Comparison of ENCODE assay signal across 8 cellular contexts in the genomic region with DNA sequence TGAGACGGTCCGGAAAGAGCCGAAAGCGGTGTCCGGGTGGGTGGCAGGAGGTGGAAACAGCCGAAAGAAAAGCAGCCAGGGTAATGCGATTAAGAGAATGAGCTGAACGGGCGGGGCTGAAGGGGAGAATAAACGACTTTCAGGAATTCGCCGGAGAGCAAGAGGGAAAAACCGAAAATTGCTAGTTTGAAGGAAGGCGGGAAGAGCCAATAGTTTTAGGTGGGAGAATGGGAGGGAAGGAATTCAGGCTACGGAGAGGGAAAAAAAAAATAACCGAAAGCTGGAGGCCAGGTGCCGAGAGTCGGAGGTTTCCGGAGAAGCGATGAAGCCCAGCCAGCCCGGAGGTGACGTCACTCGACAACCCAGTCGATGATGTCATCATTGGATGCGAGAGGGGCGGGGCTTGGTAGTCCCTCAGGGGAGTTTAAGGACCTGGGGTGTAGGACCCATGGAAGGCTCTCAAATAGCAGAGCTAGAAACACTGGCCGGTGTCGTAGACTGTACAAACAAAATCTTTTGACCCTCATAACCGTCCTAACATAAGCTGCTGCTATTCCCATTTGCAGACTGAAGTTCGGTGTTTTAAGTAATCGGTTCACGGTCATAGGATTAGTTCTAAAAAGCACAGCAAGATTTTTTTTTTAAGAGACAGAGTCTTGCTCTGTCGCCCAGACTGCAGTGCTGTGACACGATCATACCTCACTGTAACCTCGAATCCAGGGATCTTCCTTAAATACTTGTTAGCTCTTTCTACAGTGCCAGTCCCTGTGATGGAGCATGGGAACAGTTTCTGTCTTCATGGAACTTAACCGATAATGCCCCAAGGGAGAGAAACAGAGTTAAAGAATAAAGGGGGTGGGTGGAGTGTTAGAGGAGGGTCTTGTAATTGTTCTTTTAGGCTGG. TPM values are rescaled to one million over a fixed set of nuclear protein-coding genes. Genes with fewer than 3 reads are reported as not detected.
DNase-seq lines count a peak whose midpoint lies in the region; ATAC-seq lines count a peak whose summit lies in the region.

A gene (minus strand): TSS at position 331 of the 903 bp plus-strand sequence. CDS start 1,192 bp downstream, outside the sequence.

- DNase-seq in NCI-H774 (lab: John Stamatoyannopoulos, UW) (peak; percentile 94), dedifferentiated amniotic fluid mesenchymal stem cell (ENCODE audit: extremely low spot score) (peak; percentile 95), left colon (peak; percentile 94 to 97)
- peak; percentile 93 to 97 for DNase-seq in activated CD4-positive, alpha-beta T cell treated with anti-CD3 and anti-CD28 coated beads, Interleukin-2, amount 50 U/mL, for 24 hours (ENCODE audit: low read depth in 1 of 2, low spot score in 1 of 2)
- DNase-seq in stimulated activated CD4-positive, alpha-beta T cell treated with anti-CD3 and anti-CD28 coated beads, Interleukin-1b, Interleukin-23, amount 100 ng/mL, for 48 hours = peak; percentile 97

- intact Hi-C loops in left colon (cut with DNase I, micrococcal nuclease) = no loop called here

- ATAC-seq in GM18499 (IDR thresholded peaks at IDR 0.05; ENCODE audit: insufficient read depth, unreplicated experiment) (peak; percentile 23), HG03571 (IDR thresholded peaks at IDR 0.05; ENCODE audit: unreplicated experiment) (peak; percentile 40), left colon (peak; percentile 58), GM19455 (IDR thresholded peaks at IDR 0.05; ENCODE audit: unreplicated experiment) (no peak)

RNA-seq across cellular contexts. Expression of the gene that starts here (rescaled TPM):
- total RNA-seq in left colon = 10 to 100 TPM; 45.8 to 47.0 TPM
